Comparison of ENCODE assay signal across 21 cellular contexts in genomic region chr18:57715671-57716070, GRCh38.
A peak's percentile ranks its signal among the peaks of the same experiment; 100 is the strongest.
DNase-seq lines count a peak whose midpoint lies in the region; ATAC-seq and TF ChIP-seq lines count a peak whose summit lies in the region.
"Had no signal": no experiment of that assay in that cellular context is flagged by ENCODE, and none has a peak within 500 bp of the region (broad histone marks: within the 10 kb centered on the region; RNA-seq: fewer than 3 reads in every experiment).

No MANE protein-coding gene starts in this region.

- 31% methylated on average over 1 of the region's 1 CpG for WGBS in prostate gland
- 66 to 89% (median 81%) methylated on average over 1 of the region's 1 CpG for WGBS in adrenal gland, 4 donors

- DNase-seq in DMS53 (lab: John Stamatoyannopoulos, UW): peak; percentile 41
- DNase-seq in M059J (ENCODE audit: low read depth): peak; percentile 70
- peak; percentile 60 for DNase-seq in epithelial cell of prostate (ENCODE audit: low read depth, low spot score)
- DNase-seq in prostate gland (ENCODE audit: low spot score): no peak
- DNase-seq in adrenal gland: no peak
- DNase-seq in nucleus accumbens (lab: John Stamatoyannopoulos, UW): no peak
- DNase-seq: AML-193, DMS 273 treated with DMSO at 0.1 percent for 48 hours, GDM1, GM23248, Karpas-422, NCI-H1092 treated with DMSO at 0.1 percent for 48 hours, NCI-H146, NCI-H2029 treated with DMSO at 0.1 percent for 48 hours, NCI-H446 treated with DMSO at 0.1 percent for 48 hours, NCI-H774, OCI-M1, RPMI8226 had no signal

- H3K27ac ChIP-seq in epithelial cell of prostate (peak overlapping the region; percentile 70), prostate gland (peak overlapping the region; percentile 54 to 74), adrenal gland (no peak overlapping the region)
- H3K27ac ChIP-seq: C4-2B, GM23248 had no signal

- intact Hi-C loops in prostate gland (cut with DNase I) (no loop called here), adrenal gland (cut with DNase I) (no loop called here)

- TF ChIP-seq CTCF in prostate gland (IDR thresholded peaks at IDR 0.05) (no peak), adrenal gland (IDR thresholded peaks at IDR 0.05) (no peak)

- H3K27me3 ChIP-seq in prostate gland (replicated peaks; ENCODE audit: insufficient read depth) (no peaks in the 10 kb centered on the region), adrenal gland (no peaks in the 10 kb centered on the region)

- H3K4me1 ChIP-seq in prostate gland (replicated peaks) (no peaks in the 10 kb centered on the region), adrenal gland (replicated peaks in 1 of 2) (peaks cover 0 to 9% of the 10 kb centered on the region in 2 donors)
- H3K4me1 ChIP-seq: HAP-1 had no signal

- TF ChIP-seq POLR2A in prostate gland (IDR thresholded peaks at IDR 0.05) (no peak), adrenal gland (IDR thresholded peaks at IDR 0.05) (no peak)

- H3K9me3 ChIP-seq in prostate gland: no peaks in the 10 kb centered on the region
- no peaks in the 10 kb centered on the region for H3K9me3 ChIP-seq in adrenal gland (replicated peaks in 1 of 3)

- ATAC-seq in GM18907 (IDR thresholded peaks at IDR 0.05; ENCODE audit: unreplicated experiment): no peak

- H3K36me3 ChIP-seq in prostate gland: no peaks in the 10 kb centered on the region
- no peaks in the 10 kb centered on the region for H3K36me3 ChIP-seq in adrenal gland (replicated peaks in 1 of 2)
- H3K36me3 ChIP-seq: HAP-1 had no signal

- H3K4me3 ChIP-seq in prostate gland (no peak overlapping the region), adrenal gland (no peak overlapping the region)
- H3K4me3 ChIP-seq: GM23248, HAP-1 had no signal

Comparison
In these comparisons a context has a peak if more than half of its experiments do, and no peak if none do; other contexts are left out.
1. DNase-seq: peak in DMS53 (single experiment), M059J (single experiment) and epithelial cell of prostate (single experiment); none in prostate gland (single experiment), adrenal gland (0 of 7) and nucleus accumbens (0 of 56).
2. H3K27ac ChIP-seq: peak in epithelial cell of prostate (single experiment) and prostate gland (2 of 2); none in adrenal gland (0 of 5).